25 cellular contexts compared by ENCODE assay signal in genomic region chr22:48573766-48574165, GRCh38.
"Had no signal": no experiment of that assay in that cellular context is flagged by ENCODE, and none has a peak within 500 bp of the region (broad histone marks: within the 10 kb centered on the region; RNA-seq: fewer than 3 reads in every experiment).

No MANE protein-coding gene starts in this region.

- FAIRE-seq: astrocyte had no signal

- H3K9me3 ChIP-seq: MG63 had no signal

- H3K4me3 ChIP-seq: cardiac muscle cell, MG63 had no signal

- H3K36me3 ChIP-seq: brain microvascular endothelial cell, cardiac muscle cell, MG63 had no signal

- H3K27ac ChIP-seq: brain microvascular endothelial cell, cardiac muscle cell had no signal

- H3K27ac Mint-ChIP-seq: activated CD8-positive, alpha-beta T cell treated with anti-CD3 and anti-CD28 coated beads, Interleukin-2, amount 10 ng/mL, durations not matched to agents 7 days and 5 days; activated naive CD8-positive, alpha-beta T cell; T-helper 1 cell treated with Interleukin-12 subunit alpha and Interleukin-12 subunit beta and Interleukin-4 antibody, amounts not matched to agents 30 μg/mL and 1 μg/mL, for 36 hours had no signal

- DNase-seq: activated CD4-positive, alpha-beta T cell treated with anti-CD3 and anti-CD28 coated beads for 4 hours; activated CD4-positive, alpha-beta T cell treated with anti-CD3 and anti-CD28 coated beads, Interleukin-2, amount 50 U/mL, for 4 hours; activated CD8-positive, alpha-beta memory T cell treated with anti-CD3 and anti-CD28 coated beads, Interleukin-2, amount 50 U/mL, for 48 hours; activated CD8-positive, alpha-beta T cell treated with anti-CD3 and anti-CD28 coated beads, Interleukin-2, amount 10 ng/mL, durations not matched to agents 7 days and 5 days; activated effector memory CD4-positive, alpha-beta T cell treated with Interleukin-2 at 50 U/mL for 16 hours; activated naive CD4-positive, alpha-beta T cell treated with Interleukin-2 at 50 U/mL for 16 hours; activated T-cell treated with anti-CD3 and anti-CD28 coated beads, Interleukin-2, amount 50 U/mL, for 1 hour; amygdala; brain microvascular endothelial cell; MG63; MV-4-11; NCI-H1092 treated with DMSO at 0.1 percent for 48 hours; NCI-H1436; NCI-H1694 treated with DMSO at 0.1 percent for 48 hours; NCI-H2029 treated with DMSO at 0.1 percent for 48 hours; NCI-H345; NCI-H510A; NCI-H526 treated with DMSO at 0.1 percent for 48 hours; NCI-H82; SHP77 had no signal

- ATAC-seq: activated CD4-positive, CD25-positive, alpha-beta regulatory T cell treated with anti-CD3 and anti-CD28 coated beads, Interleukin-2, amount 50 U/mL, for 24 hours; activated CD8-positive, alpha-beta T cell treated with anti-CD3 and anti-CD28 coated beads, Interleukin-2, amount 10 ng/mL, durations not matched to agents 7 days and 5 days had no signal

- H3K4me3 Mint-ChIP-seq: activated CD8-positive, alpha-beta T cell treated with anti-CD3 and anti-CD28 coated beads, Interleukin-2, amount 10 ng/mL, durations not matched to agents 7 days and 5 days; activated naive CD8-positive, alpha-beta T cell; T-helper 1 cell treated with Interleukin-12 subunit alpha and Interleukin-12 subunit beta and Interleukin-4 antibody, amounts not matched to agents 30 μg/mL and 1 μg/mL, for 36 hours had no signal
